ENCODE assay signal across 1 cellular context in the genomic region with DNA sequence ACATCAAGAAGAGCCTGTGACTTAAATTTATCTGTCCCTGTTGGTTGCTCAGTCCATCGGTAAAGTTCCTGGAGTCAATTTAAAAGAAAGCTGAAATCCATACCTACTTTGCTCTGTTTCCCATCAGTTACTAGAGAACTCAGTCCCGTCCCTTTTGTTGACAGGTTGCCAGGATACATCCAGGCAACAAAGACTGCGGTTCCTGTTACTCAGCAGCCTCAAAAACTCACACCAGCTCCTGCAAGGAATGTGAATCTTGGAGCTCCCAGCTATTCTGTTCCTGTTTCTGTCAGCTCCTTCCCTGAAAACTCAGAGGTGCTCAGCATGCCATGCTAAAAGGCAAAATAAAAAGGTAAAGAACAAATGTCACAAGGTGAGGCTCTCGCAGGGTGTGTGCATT.
TF ChIP-seq lines count a peak whose summit lies in the region.

A gene (plus strand): TSS at position 215 of the 400 bp plus-strand sequence. CDS start 22,445 bp downstream, outside the sequence.

TF ChIP-seq in IMR-90, 13 proteins besides CTCF, POLR2A, EP300 and RAD21:
- TF ChIP-seq MXI1 (IDR thresholded peaks at IDR 0.05; ENCODE audit: borderline replicate concordance, low read depth, low read length) (0 out of 2 replicates have a peak, but pooled peaks have one; percentile 18), SMC3 (IDR thresholded peaks at IDR 0.05; ENCODE audit: low read depth, low read length) (no peak), BHLHE40 (IDR thresholded peaks at IDR 0.05; ENCODE audit: low read depth, low read length) (0 out of 2 replicates have a peak, but pooled peaks have one; percentile 14), FOS (IDR thresholded peaks at IDR 0.05; ENCODE audit: low read depth, low read length) (peak; percentile 25; the same call in 1 of the 2 replicates), CEBPB (IDR thresholded peaks at IDR 0.05; ENCODE audit: low read depth, low read length) (no peak)
- TF ChIP-seq, protein P1, sequence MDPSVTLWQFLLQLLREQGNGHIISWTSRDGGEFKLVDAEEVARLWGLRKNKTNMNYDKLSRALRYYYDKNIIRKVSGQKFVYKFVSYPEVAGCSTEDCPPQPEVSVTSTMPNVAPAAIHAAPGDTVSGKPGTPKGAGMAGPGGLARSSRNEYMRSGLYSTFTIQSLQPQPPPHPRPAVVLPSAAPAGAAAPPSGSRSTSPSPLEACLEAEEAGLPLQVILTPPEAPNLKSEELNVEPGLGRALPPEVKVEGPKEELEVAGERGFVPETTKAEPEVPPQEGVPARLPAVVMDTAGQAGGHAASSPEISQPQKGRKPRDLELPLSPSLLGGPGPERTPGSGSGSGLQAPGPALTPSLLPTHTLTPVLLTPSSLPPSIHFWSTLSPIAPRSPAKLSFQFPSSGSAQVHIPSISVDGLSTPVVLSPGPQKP (IDR thresholded peaks at IDR 0.05; ENCODE audit: borderline replicate concordance, low read depth, low read length): no peak
